1 cellular context compared by ENCODE assay signal in genomic region chr13:110136660-110137585, GRCh38.
TF ChIP-seq lines count a peak whose summit lies in the region.

No MANE protein-coding gene starts in this region.

TF ChIP-seq in HepG2, 621 proteins besides CTCF, POLR2A, EP300 and RAD21 (continued from another document):
- TF ChIP-seq CSRNP2 (CRISPR knock-in tag; conservative IDR thresholded peaks at IDR 0.05; ENCODE audit: low read depth), result no peak
- TF ChIP-seq IKZF1 (IDR thresholded peaks at IDR 0.05), result no peak
- TF ChIP-seq ZNF570 (CRISPR knock-in tag; IDR thresholded peaks at IDR 0.05; ENCODE audit: borderline replicate concordance), result no peak
- TF ChIP-seq ZNF292 (CRISPR knock-in tag; IDR thresholded peaks at IDR 0.05; ENCODE audit: borderline replicate concordance, low read depth), result no peak
- no peak for TF ChIP-seq POLR2AphosphoS5 (IDR thresholded peaks at IDR 0.05; ENCODE audit: low read depth, low read length)
- no peak for TF ChIP-seq ATAD3A (CRISPR knock-in tag; IDR thresholded peaks at IDR 0.05)
- TF ChIP-seq PRDM15 (CRISPR knock-in tag; IDR thresholded peaks at IDR 0.05), result no peak
